ENCODE assay signal across 41 cellular contexts in genomic region chr15:88511161-88511560, GRCh38.
"Had no signal": no experiment of that assay in that cellular context is flagged by ENCODE, and none has a peak within 500 bp of the region (broad histone marks: within the 10 kb centered on the region; RNA-seq: fewer than 3 reads in every experiment).

No MANE protein-coding gene starts in this region.

- H3K9me3 ChIP-seq: adrenal gland, ascending aorta, body of pancreas, breast epithelium had no signal

- H3K4me3 Mint-ChIP-seq: activated naive CD4-positive, alpha-beta T cell treated with anti-CD3 and anti-CD28 coated beads for 36 hours; activated naive CD4-positive, alpha-beta T cell treated with anti-CD3 and anti-CD28 coated beads, Interleukin-2, amount 10 ng/mL, durations not matched to agents 7 days and 5 days; activated naive CD4-positive, alpha-beta T cell treated with anti-CD3 and anti-CD28 coated beads, Interleukin-2, amount 50 U/mL, for 24 hours; activated naive CD8-positive, alpha-beta T cell; activated naive CD8-positive, alpha-beta T cell treated with anti-CD3 and anti-CD28 coated beads for 36 hours; activated naive CD8-positive, alpha-beta T cell treated with anti-CD3 and anti-CD28 coated beads, Interleukin-2, amount 10 ng/mL, durations not matched to agents 7 days and 5 days; activated naive CD8-positive, alpha-beta T cell treated with anti-CD3 and anti-CD28 coated beads, Interleukin-2, amount 50 U/mL, for 24 hours; activated T-cell treated with anti-CD3 and anti-CD28 coated beads, Interleukin-2, amount 50 U/mL, for 24 hours; activated T-cell treated with anti-CD3 and anti-CD28 coated beads, Interleukin-2, amount 50 U/mL, for 4 hours; activated T-cell treated with anti-CD3 and anti-CD28 coated beads, Interleukin-2, amount 50 U/mL, for 72 hours; activated T-helper 1 cell treated with anti-CD3 and anti-CD28 coated beads, Interleukin-12 subunit alpha, Interleukin-12 subunit beta, Interleukin-2, Interleukin-4 antibody, amounts not matched to agents 30 ng/mL and 10 ng/mL and 1 ng/mL, durations not matched to agents 14 hours and 24 hours and 36 hours; activated T-helper 17 cell treated with anti-CD3 and anti-CD28 coated beads, Interleukin-2, amount 50 U/mL, for 72 hours; brain; central memory CD8-positive, alpha-beta T cell had no signal

- H3K27me3 ChIP-seq: adrenal gland, ascending aorta, body of pancreas, brain microvascular endothelial cell, breast epithelium, cardiac muscle cell had no signal

- ATAC-seq: activated naive CD4-positive, alpha-beta T cell treated with anti-CD3 and anti-CD28 coated beads, Interleukin-2, amount 50 U/mL, for 72 hours; activated naive CD8-positive, alpha-beta T cell treated with anti-CD3 and anti-CD28 coated beads, Interleukin-2, amount 50 U/mL, for 24 hours; activated T-cell treated with anti-CD3 and anti-CD28 coated beads, Interleukin-2, amount 50 U/mL, for 4 hours; activated T-cell treated with anti-CD3 and anti-CD28 coated beads, Interleukin-2, amount 50 U/mL, for 72 hours; activated T-helper 17 cell treated with anti-CD3 and anti-CD28 coated beads, Interleukin-2, amount 50 U/mL, for 72 hours; body of pancreas had no signal

- H3K4me1 ChIP-seq: ascending aorta, body of pancreas, breast epithelium had no signal

- H3K27ac ChIP-seq: adrenal gland, ascending aorta, body of pancreas, brain microvascular endothelial cell, breast epithelium, cardiac muscle cell had no signal

- H3K9me3 Mint-ChIP-seq: activated naive CD4-positive, alpha-beta T cell treated with anti-CD3 and anti-CD28 coated beads for 36 hours; activated naive CD4-positive, alpha-beta T cell treated with anti-CD3 and anti-CD28 coated beads, Interleukin-2, amount 10 ng/mL, durations not matched to agents 7 days and 5 days; activated naive CD4-positive, alpha-beta T cell treated with anti-CD3 and anti-CD28 coated beads, Interleukin-2, amount 50 U/mL, for 24 hours; activated naive CD4-positive, alpha-beta T cell treated with anti-CD3 and anti-CD28 coated beads, Interleukin-2, amount 50 U/mL, for 72 hours; activated naive CD8-positive, alpha-beta T cell treated with anti-CD3 and anti-CD28 coated beads for 36 hours; activated naive CD8-positive, alpha-beta T cell treated with anti-CD3 and anti-CD28 coated beads, Interleukin-2, amount 10 ng/mL, durations not matched to agents 7 days and 5 days; activated naive CD8-positive, alpha-beta T cell treated with anti-CD3 and anti-CD28 coated beads, Interleukin-2, amount 50 U/mL, for 24 hours; activated T-cell treated with anti-CD3 and anti-CD28 coated beads, Interleukin-2, amount 50 U/mL, for 24 hours; activated T-cell treated with anti-CD3 and anti-CD28 coated beads, Interleukin-2, amount 50 U/mL, for 4 hours; activated T-cell treated with anti-CD3 and anti-CD28 coated beads, Interleukin-2, amount 50 U/mL, for 72 hours; activated T-helper 1 cell treated with anti-CD3 and anti-CD28 coated beads, Interleukin-12 subunit alpha, Interleukin-12 subunit beta, Interleukin-2, Interleukin-4 antibody, amounts not matched to agents 30 ng/mL and 10 ng/mL and 1 ng/mL, durations not matched to agents 14 hours and 24 hours and 36 hours; activated T-helper 17 cell treated with anti-CD3 and anti-CD28 coated beads, Interleukin-2, amount 50 U/mL, for 72 hours; activated T-helper 2 cell treated with anti-CD3 and anti-CD28 coated beads, Interferon-gamma antibody, Interleukin-2, Interleukin-4, amounts not matched to agents 10 μg/mL and 5 μg/mL and 100 μg/mL, durations not matched to agents 14 hours and 24 hours and 36 hours; brain; central memory CD8-positive, alpha-beta T cell had no signal

- DNase-seq: activated CD8-positive, alpha-beta memory T cell treated with anti-CD3 and anti-CD28 coated beads, Interleukin-2, amount 50 U/mL, for 48 hours; activated effector memory CD4-positive, alpha-beta T cell treated with anti-CD3 and anti-CD28 coated beads, Interleukin-2, amount 50 U/mL, for 16 hours; activated effector memory CD4-positive, alpha-beta T cell treated with Interleukin-2 at 50 U/mL for 16 hours; activated gamma-delta T cell; activated gamma-delta T cell treated with Interleukin-2 at 50 U/mL for 16 hours; activated naive CD4-positive, alpha-beta T cell; activated naive CD4-positive, alpha-beta T cell treated with anti-CD3 and anti-CD28 coated beads for 36 hours; activated naive CD4-positive, alpha-beta T cell treated with anti-CD3 and anti-CD28 coated beads, Interleukin-2, amount 10 ng/mL, durations not matched to agents 7 days and 5 days; activated naive CD4-positive, alpha-beta T cell treated with anti-CD3 and anti-CD28 coated beads, Interleukin-2, amount 50 U/mL, for 16 hours; activated naive CD4-positive, alpha-beta T cell treated with Interleukin-2 at 50 U/mL for 16 hours; activated naive CD8-positive, alpha-beta T cell treated with anti-CD3 and anti-CD28 coated beads for 36 hours; activated naive CD8-positive, alpha-beta T cell treated with anti-CD3 and anti-CD28 coated beads, Interleukin-2, amount 10 ng/mL, durations not matched to agents 7 days and 5 days; activated naive CD8-positive, alpha-beta T cell treated with anti-CD3 and anti-CD28 coated beads, Interleukin-2, amount 50 U/mL, for 24 hours; activated T-cell treated with anti-CD3 and anti-CD28 coated beads for 4 hours; activated T-cell treated with anti-CD3 and anti-CD28 coated beads, Interleukin-2, amount 50 U/mL, for 1 hour; activated T-cell treated with anti-CD3 and anti-CD28 coated beads, Interleukin-2, amount 50 U/mL, for 24 hours; activated T-cell treated with anti-CD3 and anti-CD28 coated beads, Interleukin-2, amount 50 U/mL, for 4 hours; activated T-cell treated with anti-CD3 and anti-CD28 coated beads, Interleukin-2, amount 50 U/mL, for 48 hours; activated T-cell treated with anti-CD3 and anti-CD28 coated beads, Interleukin-2, amount 50 U/mL, for 72 hours; adrenal gland; amniotic stem cell; amygdala; anterior cingulate cortex; aorta; body of pancreas; brain microvascular endothelial cell; caudate nucleus; central memory CD4-positive, alpha-beta T cell had no signal

- H3K27me3 Mint-ChIP-seq: activated naive CD4-positive, alpha-beta T cell treated with anti-CD3 and anti-CD28 coated beads, Interleukin-2, amount 10 ng/mL, durations not matched to agents 7 days and 5 days; activated naive CD4-positive, alpha-beta T cell treated with anti-CD3 and anti-CD28 coated beads, Interleukin-2, amount 50 U/mL, for 24 hours; activated naive CD8-positive, alpha-beta T cell; activated naive CD8-positive, alpha-beta T cell treated with anti-CD3 and anti-CD28 coated beads for 36 hours; activated naive CD8-positive, alpha-beta T cell treated with anti-CD3 and anti-CD28 coated beads, Interleukin-2, amount 10 ng/mL, durations not matched to agents 7 days and 5 days; activated naive CD8-positive, alpha-beta T cell treated with anti-CD3 and anti-CD28 coated beads, Interleukin-2, amount 50 U/mL, for 24 hours; activated T-cell treated with anti-CD3 and anti-CD28 coated beads, Interleukin-2, amount 50 U/mL, for 24 hours; activated T-helper 17 cell treated with anti-CD3 and anti-CD28 coated beads, Interleukin-2, amount 50 U/mL, for 72 hours; brain; central memory CD8-positive, alpha-beta T cell had no signal

- H3K4me3 ChIP-seq: adrenal gland, ascending aorta, body of pancreas, breast epithelium, cardiac muscle cell had no signal

- H3K36me3 ChIP-seq: brain microvascular endothelial cell, breast epithelium had no signal

- H3K4me1 Mint-ChIP-seq: activated naive CD4-positive, alpha-beta T cell treated with anti-CD3 and anti-CD28 coated beads, Interleukin-2, amount 10 ng/mL, durations not matched to agents 7 days and 5 days; activated naive CD4-positive, alpha-beta T cell treated with anti-CD3 and anti-CD28 coated beads, Interleukin-2, amount 50 U/mL, for 24 hours; brain; central memory CD8-positive, alpha-beta T cell had no signal

- FAIRE-seq: astrocyte, bronchial epithelial cell had no signal

- H3K27ac Mint-ChIP-seq: activated naive CD4-positive, alpha-beta T cell treated with anti-CD3 and anti-CD28 coated beads for 36 hours; activated naive CD4-positive, alpha-beta T cell treated with anti-CD3 and anti-CD28 coated beads, Interleukin-2, amount 10 ng/mL, durations not matched to agents 7 days and 5 days; activated naive CD4-positive, alpha-beta T cell treated with anti-CD3 and anti-CD28 coated beads, Interleukin-2, amount 50 U/mL, for 24 hours; activated naive CD4-positive, alpha-beta T cell treated with anti-CD3 and anti-CD28 coated beads, Interleukin-2, amount 50 U/mL, for 72 hours; activated naive CD8-positive, alpha-beta T cell; activated naive CD8-positive, alpha-beta T cell treated with anti-CD3 and anti-CD28 coated beads for 36 hours; activated naive CD8-positive, alpha-beta T cell treated with anti-CD3 and anti-CD28 coated beads, Interleukin-2, amount 10 ng/mL, durations not matched to agents 7 days and 5 days; activated naive CD8-positive, alpha-beta T cell treated with anti-CD3 and anti-CD28 coated beads, Interleukin-2, amount 50 U/mL, for 24 hours; activated T-cell treated with anti-CD3 and anti-CD28 coated beads, Interleukin-2, amount 50 U/mL, for 24 hours; activated T-cell treated with anti-CD3 and anti-CD28 coated beads, Interleukin-2, amount 50 U/mL, for 72 hours; activated T-helper 1 cell treated with anti-CD3 and anti-CD28 coated beads, Interleukin-12 subunit alpha, Interleukin-12 subunit beta, Interleukin-2, Interleukin-4 antibody, amounts not matched to agents 30 ng/mL and 10 ng/mL and 1 ng/mL, durations not matched to agents 14 hours and 24 hours and 36 hours; activated T-helper 17 cell treated with anti-CD3 and anti-CD28 coated beads, Interleukin-2, amount 50 U/mL, for 72 hours; activated T-helper 2 cell treated with anti-CD3 and anti-CD28 coated beads, Interferon-gamma antibody, Interleukin-2, Interleukin-4, amounts not matched to agents 10 μg/mL and 5 μg/mL and 100 μg/mL, durations not matched to agents 14 hours and 24 hours and 36 hours; brain had no signal
